ENCODE assay signal across 19 cellular contexts in the genomic region with DNA sequence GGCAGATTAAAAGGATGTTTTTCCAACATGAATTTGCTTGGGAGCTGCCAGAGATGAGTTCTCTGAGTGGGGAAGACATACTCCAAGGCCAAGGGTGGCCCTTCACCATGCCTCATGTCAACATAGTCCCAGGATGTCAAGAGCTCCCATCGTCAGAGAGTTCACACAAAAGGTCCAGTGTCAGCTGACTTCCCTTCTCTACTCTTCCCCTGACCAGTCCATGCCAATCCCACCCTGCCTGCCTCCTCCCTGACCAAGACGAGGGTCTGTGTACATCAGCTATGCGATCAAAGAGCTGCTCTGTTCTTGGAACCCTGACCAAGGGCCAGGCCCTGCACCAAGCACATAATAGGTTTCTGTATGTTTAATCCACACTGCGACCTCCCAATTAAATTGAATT.
"Had no signal": no experiment of that assay in that cellular context is flagged by ENCODE, and none has a peak within 500 bp of the region (broad histone marks: within the 10 kb centered on the region; RNA-seq: fewer than 3 reads in every experiment).

No MANE protein-coding gene starts in this region.

- H3K36me3 Mint-ChIP-seq: immature natural killer cell, natural killer cell had no signal

- H3K4me3 ChIP-seq: coronary artery, lower lobe of right lung, pancreas, tibial nerve had no signal

- H3K27me3 ChIP-seq: neutrophil, pancreas, tibial nerve had no signal

- FAIRE-seq: endometrium, frontal cortex, pancreas had no signal

- H3K27ac Mint-ChIP-seq: activated naive CD4-positive, alpha-beta T cell treated with anti-CD3 and anti-CD28 coated beads, Interleukin-2, amount 50 U/mL, for 24 hours; immature natural killer cell; natural killer cell had no signal

- H3K4me1 ChIP-seq: lower lobe of right lung had no signal

- DNase-seq: activated CD4-positive, alpha-beta T cell treated with anti-CD3 and anti-CD28 coated beads, Interleukin-2, amount 50 U/mL, for 4 hours; activated gamma-delta T cell; erythroblast; immature natural killer cell; lower lobe of right lung; natural killer cell; pancreas; stimulated activated CD4-positive, alpha-beta T cell treated with anti-CD3 and anti-CD28 coated beads, Interleukin-12 subunit alpha, Interleukin-12 subunit beta, amount 100 ng/mL, for 4 hours; stimulated activated CD4-positive, alpha-beta T cell treated with anti-CD3 and anti-CD28 coated beads, Interleukin-1b, Interleukin-23, amount 100 ng/mL, for 48 hours; stimulated activated naive CD4-positive, alpha-beta T cell treated with Interleukin-2 at 50 U/mL for 16 hours; substantia nigra; WERI-Rb-1 had no signal

- H3K27ac ChIP-seq: coronary artery, lower lobe of right lung, neutrophil, pancreas, WERI-Rb-1 had no signal

- ATAC-seq: lower lobe of right lung, natural killer cell had no signal

- H3K4me3 Mint-ChIP-seq: activated naive CD4-positive, alpha-beta T cell treated with anti-CD3 and anti-CD28 coated beads, Interleukin-2, amount 50 U/mL, for 24 hours; central memory CD8-positive, alpha-beta T cell; immature natural killer cell; natural killer cell had no signal

- H3K9me3 Mint-ChIP-seq: activated naive CD4-positive, alpha-beta T cell treated with anti-CD3 and anti-CD28 coated beads, Interleukin-2, amount 50 U/mL, for 24 hours; central memory CD8-positive, alpha-beta T cell had no signal

- H3K9me3 ChIP-seq: lower lobe of right lung, neutrophil, pancreas, tibial nerve had no signal

- H3K27me3 Mint-ChIP-seq: activated naive CD4-positive, alpha-beta T cell treated with anti-CD3 and anti-CD28 coated beads, Interleukin-2, amount 50 U/mL, for 24 hours; central memory CD8-positive, alpha-beta T cell had no signal

- H3K36me3 ChIP-seq: lower lobe of right lung, neutrophil, pancreas, tibial nerve, WERI-Rb-1 had no signal
